ENCODE assay signal across 6 cellular contexts in the genomic region with DNA sequence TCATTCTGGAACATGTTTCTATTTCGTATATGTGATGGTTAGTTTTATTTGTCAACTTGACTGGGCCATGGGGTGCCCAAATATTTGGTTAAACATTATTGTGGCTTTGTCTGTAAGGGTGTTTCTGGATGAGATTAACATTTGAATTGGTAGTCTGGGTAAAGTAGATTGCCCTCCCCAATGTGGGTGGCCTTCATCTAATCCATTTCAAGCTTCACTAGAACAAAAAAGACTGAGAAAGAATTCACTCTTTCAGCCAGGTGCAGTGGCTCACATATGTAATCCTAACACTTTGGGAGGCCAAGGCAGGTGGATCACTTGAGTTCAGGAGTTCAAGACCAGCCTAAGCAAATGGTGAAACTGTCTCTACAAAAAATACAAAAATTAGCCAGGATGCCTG.
"Had no signal": no experiment of that assay in that cellular context is flagged by ENCODE, and none has a peak within 500 bp of the region (broad histone marks: within the 10 kb centered on the region; RNA-seq: fewer than 3 reads in every experiment).

No MANE protein-coding gene starts in this region.

- ATAC-seq: K562 had no signal

- DNase-seq: GOT3, H7, HCEC 1CT, IMR-90, KG1 had no signal

- H3K4me3 ChIP-seq: K562 had no signal
